38 cellular contexts compared by ENCODE assay signal in genomic region chr3:100558233-100558632, GRCh38. TPM values are rescaled to one million over a fixed set of nuclear protein-coding genes. Genes with fewer than 3 reads are reported as not detected.
"Had no signal": no experiment of that assay in that cellular context is flagged by ENCODE, and none has a peak within 500 bp of the region (broad histone marks: within the 10 kb centered on the region; RNA-seq: fewer than 3 reads in every experiment).

No MANE protein-coding gene starts in this region.

- H3K4me3 ChIP-seq: adrenal gland, body of pancreas, colonic mucosa, esophagus squamous epithelium, gastroesophageal sphincter, heart right ventricle had no signal

- H3K4me3 Mint-ChIP-seq: activated CD4-positive, alpha-beta memory T cell treated with anti-CD3 and anti-CD28 coated beads for 36 hours; activated CD4-positive, alpha-beta T cell treated with anti-CD3 and anti-CD28 coated beads for 36 hours; activated CD4-positive, alpha-beta T cell treated with anti-CD3 and anti-CD28 coated beads, Interleukin-2, amount 10 ng/mL, durations not matched to agents 24 days and 14 days; activated CD8-positive, alpha-beta memory T cell treated with anti-CD3 and anti-CD28 coated beads, Interleukin-2, amount 10 ng/mL, durations not matched to agents 7 days and 5 days; activated CD8-positive, alpha-beta T cell treated with anti-CD3 and anti-CD28 coated beads, Interleukin-2, amount 10 ng/mL, durations not matched to agents 7 days and 5 days; activated naive CD4-positive, alpha-beta T cell treated with anti-CD3 and anti-CD28 coated beads for 36 hours; activated naive CD4-positive, alpha-beta T cell treated with anti-CD3 and anti-CD28 coated beads, Interleukin-2, amount 50 U/mL, for 24 hours; activated naive CD8-positive, alpha-beta T cell treated with anti-CD3 and anti-CD28 coated beads for 36 hours; activated naive CD8-positive, alpha-beta T cell treated with anti-CD3 and anti-CD28 coated beads, Interleukin-2, amount 50 U/mL, for 24 hours; activated T-helper 1 cell treated with anti-CD3 and anti-CD28 coated beads, Interleukin-12 subunit alpha, Interleukin-12 subunit beta, Interleukin-2, Interleukin-4 antibody, amounts not matched to agents 30 ng/mL and 10 ng/mL and 1 ng/mL, durations not matched to agents 14 hours and 24 hours and 36 hours; T-helper 17 cell; T-helper 2 cell treated with Interferon-gamma antibody and Interleukin-4, amounts not matched to agents 5 μg/mL and 100 μg/mL, for 36 hours had no signal

- H3K27me3 Mint-ChIP-seq: activated CD4-positive, alpha-beta memory T cell treated with anti-CD3 and anti-CD28 coated beads for 36 hours; activated CD4-positive, alpha-beta T cell treated with anti-CD3 and anti-CD28 coated beads for 36 hours; activated CD4-positive, alpha-beta T cell treated with anti-CD3 and anti-CD28 coated beads, Interleukin-2, amount 10 ng/mL, durations not matched to agents 24 days and 14 days; activated naive CD4-positive, alpha-beta T cell treated with anti-CD3 and anti-CD28 coated beads, Interleukin-2, amount 50 U/mL, for 24 hours; activated naive CD8-positive, alpha-beta T cell treated with anti-CD3 and anti-CD28 coated beads for 36 hours; activated naive CD8-positive, alpha-beta T cell treated with anti-CD3 and anti-CD28 coated beads, Interleukin-2, amount 50 U/mL, for 24 hours had no signal

- H3K4me1 ChIP-seq: adrenal gland, body of pancreas, colonic mucosa, gastroesophageal sphincter had no signal

- H3K27ac Mint-ChIP-seq: activated CD4-positive, alpha-beta memory T cell treated with anti-CD3 and anti-CD28 coated beads for 36 hours; activated CD4-positive, alpha-beta T cell treated with anti-CD3 and anti-CD28 coated beads for 36 hours; activated CD4-positive, alpha-beta T cell treated with anti-CD3 and anti-CD28 coated beads, Interleukin-2, amount 10 ng/mL, durations not matched to agents 24 days and 14 days; activated CD8-positive, alpha-beta memory T cell treated with anti-CD3 and anti-CD28 coated beads, Interleukin-2, amount 10 ng/mL, durations not matched to agents 7 days and 5 days; activated CD8-positive, alpha-beta T cell treated with anti-CD3 and anti-CD28 coated beads, Interleukin-2, amount 10 ng/mL, durations not matched to agents 7 days and 5 days; activated naive CD4-positive, alpha-beta T cell treated with anti-CD3 and anti-CD28 coated beads for 36 hours; activated naive CD4-positive, alpha-beta T cell treated with anti-CD3 and anti-CD28 coated beads, Interleukin-2, amount 50 U/mL, for 24 hours; activated naive CD8-positive, alpha-beta T cell treated with anti-CD3 and anti-CD28 coated beads for 36 hours; activated naive CD8-positive, alpha-beta T cell treated with anti-CD3 and anti-CD28 coated beads, Interleukin-2, amount 50 U/mL, for 24 hours; activated T-helper 1 cell treated with anti-CD3 and anti-CD28 coated beads, Interleukin-12 subunit alpha, Interleukin-12 subunit beta, Interleukin-2, Interleukin-4 antibody, amounts not matched to agents 30 ng/mL and 10 ng/mL and 1 ng/mL, durations not matched to agents 14 hours and 24 hours and 36 hours; activated T-helper 2 cell treated with anti-CD3 and anti-CD28 coated beads, Interferon-gamma antibody, Interleukin-2, Interleukin-4, amounts not matched to agents 10 μg/mL and 5 μg/mL and 100 μg/mL, durations not matched to agents 14 hours and 24 hours and 36 hours; T-helper 17 cell; T-helper 2 cell treated with Interferon-gamma antibody and Interleukin-4, amounts not matched to agents 5 μg/mL and 100 μg/mL, for 36 hours had no signal

- H3K9me3 Mint-ChIP-seq: activated CD4-positive, alpha-beta memory T cell treated with anti-CD3 and anti-CD28 coated beads for 36 hours; activated CD4-positive, alpha-beta T cell treated with anti-CD3 and anti-CD28 coated beads, Interleukin-2, amount 10 ng/mL, durations not matched to agents 24 days and 14 days; activated naive CD4-positive, alpha-beta T cell treated with anti-CD3 and anti-CD28 coated beads for 36 hours; activated naive CD4-positive, alpha-beta T cell treated with anti-CD3 and anti-CD28 coated beads, Interleukin-2, amount 50 U/mL, for 24 hours; activated naive CD8-positive, alpha-beta T cell treated with anti-CD3 and anti-CD28 coated beads for 36 hours; activated naive CD8-positive, alpha-beta T cell treated with anti-CD3 and anti-CD28 coated beads, Interleukin-2, amount 50 U/mL, for 24 hours; activated T-helper 1 cell treated with anti-CD3 and anti-CD28 coated beads, Interleukin-12 subunit alpha, Interleukin-12 subunit beta, Interleukin-2, Interleukin-4 antibody, amounts not matched to agents 30 ng/mL and 10 ng/mL and 1 ng/mL, durations not matched to agents 14 hours and 24 hours and 36 hours; activated T-helper 2 cell treated with anti-CD3 and anti-CD28 coated beads, Interferon-gamma antibody, Interleukin-2, Interleukin-4, amounts not matched to agents 10 μg/mL and 5 μg/mL and 100 μg/mL, durations not matched to agents 14 hours and 24 hours and 36 hours; T-helper 2 cell treated with Interferon-gamma antibody and Interleukin-4, amounts not matched to agents 5 μg/mL and 100 μg/mL, for 36 hours had no signal

- DNase-seq: activated CD4-positive, alpha-beta memory T cell treated with anti-CD3 and anti-CD28 coated beads for 36 hours; activated CD4-positive, alpha-beta T cell treated with anti-CD3 and anti-CD28 coated beads for 36 hours; activated CD4-positive, alpha-beta T cell treated with anti-CD3 and anti-CD28 coated beads, Interleukin-2, amount 10 ng/mL, durations not matched to agents 24 days and 14 days; activated CD4-positive, CD25-positive, alpha-beta regulatory T cell; activated CD4-positive, CD25-positive, alpha-beta regulatory T cell treated with anti-CD3 and anti-CD28 coated beads, Interleukin-2, amount 50 U/mL, for 72 hours; activated CD8-positive, alpha-beta memory T cell treated with anti-CD3 and anti-CD28 coated beads, Interleukin-2, amount 10 ng/mL, durations not matched to agents 7 days and 5 days; activated CD8-positive, alpha-beta memory T cell treated with anti-CD3 and anti-CD28 coated beads, Interleukin-2, amount 50 U/mL, for 4 hours; activated CD8-positive, alpha-beta T cell treated with anti-CD3 and anti-CD28 coated beads, Interleukin-2, amount 10 ng/mL, durations not matched to agents 7 days and 5 days; activated effector memory CD4-positive, alpha-beta T cell treated with anti-CD3 and anti-CD28 coated beads, Interleukin-2, amount 50 U/mL, for 16 hours; activated naive CD4-positive, alpha-beta T cell treated with anti-CD3 and anti-CD28 coated beads for 36 hours; activated naive CD8-positive, alpha-beta T cell treated with anti-CD3 and anti-CD28 coated beads for 36 hours; activated naive CD8-positive, alpha-beta T cell treated with anti-CD3 and anti-CD28 coated beads, Interleukin-2, amount 50 U/mL, for 24 hours; activated T-cell treated with anti-CD3 and anti-CD28 coated beads, Interleukin-2, amount 50 U/mL, for 1 hour; activated T-cell treated with anti-CD3 and anti-CD28 coated beads, Interleukin-2, amount 50 U/mL, for 48 hours; adrenal gland; amygdala; aorta; body of pancreas; central memory CD4-positive, alpha-beta T cell; cerebellar nuclear complex; colonic mucosa; effector CD8-positive, alpha-beta T cell; esophagus squamous epithelium; foreskin melanocyte; heart right ventricle; T-helper 17 cell; T1000 had no signal

- H3K36me3 ChIP-seq: adrenal gland, colonic mucosa, esophagus squamous epithelium, heart right ventricle had no signal

- H3K9me3 ChIP-seq: adrenal gland, body of pancreas, colonic mucosa, esophagus squamous epithelium, gastroesophageal sphincter, heart right ventricle had no signal

- H3K4me1 Mint-ChIP-seq: activated CD4-positive, alpha-beta T cell treated with anti-CD3 and anti-CD28 coated beads, Interleukin-2, amount 10 ng/mL, durations not matched to agents 24 days and 14 days; activated CD8-positive, alpha-beta memory T cell treated with anti-CD3 and anti-CD28 coated beads, Interleukin-2, amount 10 ng/mL, durations not matched to agents 7 days and 5 days; activated naive CD4-positive, alpha-beta T cell treated with anti-CD3 and anti-CD28 coated beads, Interleukin-2, amount 50 U/mL, for 24 hours; T-helper 17 cell had no signal

- H3K36me3 Mint-ChIP-seq: activated CD4-positive, alpha-beta memory T cell treated with anti-CD3 and anti-CD28 coated beads for 36 hours; activated CD8-positive, alpha-beta memory T cell treated with anti-CD3 and anti-CD28 coated beads, Interleukin-2, amount 10 ng/mL, durations not matched to agents 7 days and 5 days; activated naive CD4-positive, alpha-beta T cell treated with anti-CD3 and anti-CD28 coated beads, Interleukin-2, amount 50 U/mL, for 24 hours; activated naive CD8-positive, alpha-beta T cell treated with anti-CD3 and anti-CD28 coated beads for 36 hours had no signal

- H3K27ac ChIP-seq: adrenal gland, body of pancreas, colonic mucosa, esophagus squamous epithelium, gastroesophageal sphincter, heart right ventricle had no signal

- H3K27me3 ChIP-seq: adrenal gland, body of pancreas, colonic mucosa, esophagus squamous epithelium, gastroesophageal sphincter, heart right ventricle had no signal

RNA-seq across cellular contexts. Expression of gene ADGRG7, which starts 51.2 kb away (rescaled TPM):
- total RNA-seq: activated CD4-positive, alpha-beta memory T cell treated with anti-CD3 and anti-CD28 coated beads for 36 hours; activated CD4-positive, alpha-beta T cell treated with anti-CD3 and anti-CD28 coated beads for 36 hours; activated CD4-positive, alpha-beta T cell treated with anti-CD3 and anti-CD28 coated beads, Interleukin-2, amount 10 ng/mL, durations not matched to agents 24 days and 14 days; activated CD8-positive, alpha-beta memory T cell treated with anti-CD3 and anti-CD28 coated beads for 36 hours; activated CD8-positive, alpha-beta memory T cell treated with anti-CD3 and anti-CD28 coated beads, Interleukin-2, amount 10 ng/mL, durations not matched to agents 7 days and 5 days; activated naive CD4-positive, alpha-beta T cell treated with anti-CD3 and anti-CD28 coated beads for 36 hours; activated naive CD8-positive, alpha-beta T cell treated with anti-CD3 and anti-CD28 coated beads for 36 hours; activated T-helper 1 cell treated with anti-CD3 and anti-CD28 coated beads, Interleukin-12 subunit alpha, Interleukin-12 subunit beta, Interleukin-2, Interleukin-4 antibody, amounts not matched to agents 30 ng/mL and 10 ng/mL and 1 ng/mL, durations not matched to agents 14 hours and 24 hours and 36 hours; activated T-helper 2 cell treated with anti-CD3 and anti-CD28 coated beads, Interferon-gamma antibody, Interleukin-2, Interleukin-4, amounts not matched to agents 10 μg/mL and 5 μg/mL and 100 μg/mL, durations not matched to agents 14 hours and 24 hours and 36 hours; adrenal gland; body of pancreas; dermis microvascular lymphatic vessel endothelial cell; endothelial cell of umbilical vein; esophagus squamous epithelium; fibroblast of lung; fibroblast of villous mesenchyme; glomerular endothelial cell; T-helper 17 cell had no signal
